ENCODE assay signal across 10 cellular contexts in the genomic region with DNA sequence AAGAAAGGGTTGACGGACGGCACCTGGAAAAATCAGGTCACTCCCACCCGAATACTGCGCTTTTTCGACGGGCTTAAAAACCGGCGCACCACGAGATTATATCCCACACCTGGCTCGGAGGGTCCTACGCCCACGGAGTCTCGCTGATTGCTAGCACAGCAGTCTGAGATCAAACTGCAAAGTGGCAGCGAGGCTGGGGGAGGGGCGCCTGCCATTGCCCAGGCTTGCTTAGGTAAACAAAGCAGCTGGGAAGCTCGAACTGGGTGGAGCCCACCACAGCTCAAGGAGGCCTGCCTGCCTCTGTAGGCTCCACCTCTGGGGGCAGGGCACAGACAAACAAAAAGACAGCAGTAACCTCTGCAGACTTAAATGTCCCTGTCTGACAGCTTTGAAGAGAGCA. TPM values are rescaled to one million over a fixed set of nuclear protein-coding genes. Genes with fewer than 3 reads are reported as not detected.
DNase-seq lines count a peak whose midpoint lies in the region; ATAC-seq, FAIRE-seq and TF ChIP-seq lines count a peak whose summit lies in the region.
"Not testable (repeated sequence)": the region's sequence is repeated elsewhere in the genome, so short reads cannot be mapped to it uniquely, and the experiment has no call there.
"Had no signal": no experiment of that assay in that cellular context is flagged by ENCODE, and none has a peak within 500 bp of the region (broad histone marks: within the 10 kb centered on the region; RNA-seq: fewer than 3 reads in every experiment).

No MANE protein-coding gene starts in this region.

- H3K36me3 Mint-ChIP-seq in nephron progenitor cell (ENCODE audit: low read depth) = not testable (repeated sequence)

- not testable (repeated sequence) for H3K27me3 Mint-ChIP-seq in nephron progenitor cell (ENCODE audit: low read depth, poor library complexity)

- H3K79me2 ChIP-seq in HCT116 (ENCODE audit: insufficient read depth, low read length); hepatocyte; keratinocyte (ENCODE audit: control insufficient read depth, insufficient read depth, low read length); smooth muscle cell (ENCODE audit: low read depth): not testable (repeated sequence)

- H3K9ac ChIP-seq in HCT116 (ENCODE audit: low read length); smooth muscle cell (ENCODE audit: low read depth): not testable (repeated sequence)
- peak overlapping the region; percentile 19 for H3K9ac ChIP-seq in keratinocyte (ENCODE audit: control insufficient read depth, extremely low read depth, insufficient read depth, low read length)

- not testable (repeated sequence) for TF ChIP-seq POLR2A in HCT116 (IDR thresholded peaks at IDR 0.05; ENCODE audit: borderline replicate concordance, extremely low read depth, insufficient read depth, insufficient read length)

- H3K27ac Mint-ChIP-seq in nephron progenitor cell = not testable (repeated sequence)

- H3K4me3 Mint-ChIP-seq in nephron progenitor cell = peak overlapping the region; percentile 79

- RAD21 ChIA-PET in HCT116 (lab: Charles Lee; ENCODE audit: low non-redundant PET in 1 of 2, low total read pairs in 2 of 2, uncharacterized antibody in 2 of 2, unreplicated experiment in 2 of 2) = not testable (repeated sequence)

- TF ChIP-seq CTCF in AG04450 (IDR thresholded peaks at IDR 0.05; ENCODE audit: low read depth, low read length); HCT116 (IDR thresholded peaks at IDR 0.05 in 2 of 3, conservative IDR thresholded peaks at IDR 0.05 in 1 of 3; ENCODE audit: borderline replicate concordance in 1 of 3, insufficient read depth in 1 of 3, low read depth in 2 of 3, low read length in 2 of 3); RWPE1 (conservative IDR thresholded peaks at IDR 0.05; ENCODE audit: low read depth); hepatocyte (IDR thresholded peaks at IDR 0.05; ENCODE audit: poor library complexity); keratinocyte (optimal IDR thresholded peaks at IDR 0.05 in 1 of 3, IDR thresholded peaks at IDR 0.05 in 1 of 3, conservative IDR thresholded peaks at IDR 0.05 in 1 of 3; ENCODE audit: extremely low read depth in 1 of 3, insufficient read depth in 2 of 3, low read length in 3 of 3); nephron progenitor cell (IDR thresholded peaks at IDR 0.05); smooth muscle cell (IDR thresholded peaks at IDR 0.05; ENCODE audit: borderline replicate concordance, insufficient read depth, poor library complexity, severe bottlenecking): not testable (repeated sequence)

- CTCF ChIA-PET in AG04450 (lab: Charles Lee); HCT116 (lab: Charles Lee); RWPE1 (lab: Yijun Ruan, JAX): not testable (repeated sequence)

- H3K9me3 Mint-ChIP-seq in nephron progenitor cell = peaks cover 22% of the 10 kb centered on the region

- dilution Hi-C loops in keratinocyte (cut with MboI; ENCODE audit: extremely low pct_ligation_motif_present, low sequenced_read_pairs) = not testable (repeated sequence)

- peak overlapping the region; percentile 52 for H3K4me2 ChIP-seq in HCT116 (ENCODE audit: low read length)
- peak overlapping the region; percentile 70 for H3K4me2 ChIP-seq in hepatocyte
- peak overlapping the region; percentile 27 for H3K4me2 ChIP-seq in keratinocyte (ENCODE audit: control insufficient read depth, extremely low read depth, insufficient read depth, low read depth, low read length)
- H3K4me2 ChIP-seq in smooth muscle cell = peak overlapping the region; percentile 80

- not testable (repeated sequence) for H3K27me3 ChIP-seq in AG04450 (ENCODE audit: control insufficient read depth, insufficient read depth, low read length); HCT116 (ENCODE audit: insufficient read depth, low read length); ectodermal cell (ENCODE audit: control insufficient read depth, insufficient read depth, low read length, poor library complexity, severe bottlenecking); hepatocyte; keratinocyte (ENCODE audit: control insufficient read depth, extremely low read depth, insufficient read depth, low read length); smooth muscle cell (ENCODE audit: low read depth)

- not testable (repeated sequence) for H3F3A ChIP-seq in smooth muscle cell (ENCODE audit: low read depth)

- not testable (repeated sequence) for ATAC-seq in HCT116

- not testable (repeated sequence) for H3K36me3 ChIP-seq in HCT116 (ENCODE audit: control insufficient read depth in 1 of 2, insufficient read depth in 2 of 2, low read length in 2 of 2); ectodermal cell (ENCODE audit: control insufficient read depth, insufficient read depth, low read length); hepatocyte (replicated peaks; ENCODE audit: insufficient read depth, low read depth); keratinocyte (ENCODE audit: control insufficient read depth in 2 of 2, extremely low read depth in 1 of 2, insufficient read depth in 2 of 2, low read length in 2 of 2); smooth muscle cell (ENCODE audit: low read depth)

- H3K4me1 Mint-ChIP-seq in nephron progenitor cell = not testable (repeated sequence)

- BruUV-seq in HCT116 (replicated peaks; lab: Mats Ljungman, UMichigan) = not testable (repeated sequence)

- H3K4me1 ChIP-seq in HCT116 (ENCODE audit: control insufficient read depth in 1 of 2, insufficient read depth in 2 of 2, low read length in 2 of 2); ectodermal cell (ENCODE audit: control insufficient read depth, insufficient read depth, low read length); hepatocyte (ENCODE audit: insufficient read depth); smooth muscle cell (ENCODE audit: low read depth): not testable (repeated sequence)
- peaks cover 11% of the 10 kb centered on the region for H3K4me1 ChIP-seq in keratinocyte (ENCODE audit: control insufficient read depth, extremely low read depth, insufficient read depth, low read length)

- not testable (repeated sequence) for H3K9me2 ChIP-seq in HCT116 (ENCODE audit: insufficient read depth); hepatocyte (replicated peaks; ENCODE audit: insufficient read depth)

- DNase-seq in AG04450 (ENCODE audit: low read depth, low spot score); HCT116 (ENCODE audit: low read depth, low spot score); RWPE1 (ENCODE audit: low spot score); hepatocyte (ENCODE audit: low spot score); keratinocyte (ENCODE audit: low read depth, low spot score); smooth muscle cell (lab: John Stamatoyannopoulos, UW; ENCODE audit: unreplicated experiment): not testable (repeated sequence)
- DNase-seq in nephron progenitor cell = peak; percentile 18

- TF ChIP-seq RAD21 in HCT116 (IDR thresholded peaks at IDR 0.05; ENCODE audit: low read depth) = not testable (repeated sequence)

- H4K20me1 ChIP-seq in HCT116 (ENCODE audit: insufficient read depth); hepatocyte (ENCODE audit: insufficient read depth, poor library complexity, severe bottlenecking); keratinocyte (ENCODE audit: control insufficient read depth, extremely low read depth, insufficient read depth, low read length); smooth muscle cell (ENCODE audit: low read depth): not testable (repeated sequence)

- intact Hi-C loops in HCT116 (cut with micrococcal nuclease) = not testable (repeated sequence)

- POLR2A ChIA-PET in AG04450 (lab: Yijun Ruan, JAX); HCT116 (lab: Charles Lee); RWPE1 (lab: Yijun Ruan, JAX; ENCODE audit: low non-redundant PET): not testable (repeated sequence)

- H2AFZ ChIP-seq in HCT116 (ENCODE audit: low read depth, low read length, poor library complexity, severe bottlenecking) = not testable (repeated sequence)
- H2AFZ ChIP-seq in hepatocyte (peak overlapping the region; percentile 66), keratinocyte (ENCODE audit: control insufficient read depth, low read length) (peak overlapping the region; percentile 58), smooth muscle cell (ENCODE audit: low read depth) (peak overlapping the region; percentile 54)

- 2 to 7% methylated on average over 10 to 13 of the region's 16 CpGs for WGBS in ectodermal cell, 2 experiments
- WGBS in hepatocyte (ENCODE audit: low lambda C conversion rate, missing lambda C conversion rate) = 15% methylated on average over 15 of the region's 16 CpGs
- 25% methylated on average over 15 of the region's 16 CpGs for WGBS in smooth muscle cell (ENCODE audit: low lambda C conversion rate)

- not testable (repeated sequence) for H3K27ac ChIP-seq in AG04450 (ENCODE audit: low read depth, low read length); HCT116 (ENCODE audit: low read depth, low read length); ectodermal cell (ENCODE audit: insufficient read depth, low read depth, low read length, poor library complexity, severe bottlenecking); hepatocyte; keratinocyte (ENCODE audit: control insufficient read depth, insufficient read depth, low read length); smooth muscle cell (ENCODE audit: low read depth)
- H3K27ac ChIP-seq in RWPE1 = peak overlapping the region; percentile 61

- not testable (repeated sequence) for FAIRE-seq in keratinocyte (lab: Jason Lieb, UNC)

- H3K9me1 ChIP-seq in keratinocyte (ENCODE audit: control insufficient read depth, extremely low read depth, insufficient read depth, low read length) = not testable (repeated sequence)

- H3K4me3 ChIP-seq in AG04450 (ENCODE audit: low read depth, low read length) = peak overlapping the region; percentile 10; the same call in 1 of the 2 replicates
- H3K4me3 ChIP-seq in HCT116 (replicated peaks in 1 of 2; ENCODE audit: low read depth in 1 of 2, low read length in 2 of 2) = peak overlapping the region; percentile 2 to 35; a peak in 3 of 4 replicates
- H3K4me3 ChIP-seq in ectodermal cell (ENCODE audit: insufficient read depth, low read depth, low read length) = peak overlapping the region; percentile 24
- H3K4me3 ChIP-seq in hepatocyte = peak overlapping the region; percentile 23
- peak overlapping the region in 2 of 3 experiments; percentile 7 to 18 for H3K4me3 ChIP-seq in keratinocyte (ENCODE audit: control insufficient read depth in 2 of 3, extremely low read depth in 1 of 3, insufficient read depth in 2 of 3, low read depth in 1 of 3, low read length in 3 of 3)
- peak overlapping the region; percentile 55 for H3K4me3 ChIP-seq in smooth muscle cell

- H3K9me3 ChIP-seq in AG04450 (ENCODE audit: control insufficient read depth, insufficient read depth, low read length); HCT116 (ENCODE audit: control insufficient read depth in 1 of 2, insufficient read depth in 1 of 2, low read depth in 1 of 2, low read length in 2 of 2); ectodermal cell (ENCODE audit: control insufficient read depth, low read length); hepatocyte (ENCODE audit: low read depth); keratinocyte (ENCODE audit: control insufficient read depth, low read depth, low read length); smooth muscle cell (replicated peaks; ENCODE audit: low read depth): not testable (repeated sequence)

RNA-seq across cellular contexts. Expression of a gene that starts 42.7 kb away (rescaled TPM):
- polyA plus RNA-seq in AG04450 (2011; rRNA removed) = 2.1 and 2.7 TPM in 2 replicates
- 4.0 and 4.3 TPM in 2 replicates for polyA minus RNA-seq in AG04450 (2011; rRNA and poly(A)+ RNA removed)
- total RNA-seq in HCT116 (2021; ENCODE audit: unreplicated experiment) = 0.91 TPM
- polyA plus RNA-seq in HCT116 (2012) = 0.92 and 1.3 TPM in 2 replicates
- polyA plus RNA-seq in ectodermal cell (2013, experiment 1 of 4) = 0.15 TPM
- 0.14 TPM for polyA plus RNA-seq in ectodermal cell (2013, experiment 2 of 4)
- 0.05 TPM for polyA plus RNA-seq in ectodermal cell (2013, experiment 3 of 4)
- 0.04 TPM for polyA plus RNA-seq in ectodermal cell (2013, experiment 4 of 4)
- 19.1 and 21.9 TPM in 2 replicates for total RNA-seq in hepatocyte
- 6.2 and 9.9 TPM in 2 replicates for polyA plus RNA-seq in hepatocyte
- 36.9 to 222 TPM (median 117 TPM) in 3 replicates for polyA plus RNA-seq in keratinocyte
- polyA plus RNA-seq in keratinocyte (2011; ENCODE audit: low read depth) = 14.7 TPM
- 32.7 and 53.3 TPM in 2 replicates for polyA plus RNA-seq in keratinocyte (2011; cell fraction: cytosol; rRNA removed)
- polyA plus RNA-seq in keratinocyte (2011; cell fraction: nucleus; rRNA removed) = 344 and 399 TPM in 2 replicates
- 19.7 and 36.8 TPM in 2 replicates for polyA plus RNA-seq in keratinocyte (2012; ENCODE audit: low replicate concordance)
- polyA minus RNA-seq in keratinocyte = 34.1 to 277 TPM (median 173 TPM) in 3 replicates
- 101 TPM for polyA minus RNA-seq in keratinocyte (2011; cell fraction: cytosol; rRNA and poly(A)+ RNA removed)
- 337 and 687 TPM in 2 replicates for polyA minus RNA-seq in keratinocyte (2011; cell fraction: nucleus; rRNA and poly(A)+ RNA removed)
- 132 and 148 TPM in 2 replicates for total RNA-seq in smooth muscle cell
- 37.2 and 57.3 TPM in 2 replicates for polyA plus RNA-seq in smooth muscle cell
- total RNA-seq: G401 had no signal
- polyA plus RNA-seq: CD8-positive, alpha-beta memory T cell had no signal

Comparison
In these comparisons a context has a peak if more than half of its experiments do, and no peak if none do; other contexts are left out.
1. H3K4me2 ChIP-seq: peak in every context shown above with its lines; median percentile 80 in smooth muscle cell; 70 in hepatocyte; 52 in HCT116; 27 in keratinocyte.